8 cellular contexts compared by ENCODE assay signal in the genomic region with DNA sequence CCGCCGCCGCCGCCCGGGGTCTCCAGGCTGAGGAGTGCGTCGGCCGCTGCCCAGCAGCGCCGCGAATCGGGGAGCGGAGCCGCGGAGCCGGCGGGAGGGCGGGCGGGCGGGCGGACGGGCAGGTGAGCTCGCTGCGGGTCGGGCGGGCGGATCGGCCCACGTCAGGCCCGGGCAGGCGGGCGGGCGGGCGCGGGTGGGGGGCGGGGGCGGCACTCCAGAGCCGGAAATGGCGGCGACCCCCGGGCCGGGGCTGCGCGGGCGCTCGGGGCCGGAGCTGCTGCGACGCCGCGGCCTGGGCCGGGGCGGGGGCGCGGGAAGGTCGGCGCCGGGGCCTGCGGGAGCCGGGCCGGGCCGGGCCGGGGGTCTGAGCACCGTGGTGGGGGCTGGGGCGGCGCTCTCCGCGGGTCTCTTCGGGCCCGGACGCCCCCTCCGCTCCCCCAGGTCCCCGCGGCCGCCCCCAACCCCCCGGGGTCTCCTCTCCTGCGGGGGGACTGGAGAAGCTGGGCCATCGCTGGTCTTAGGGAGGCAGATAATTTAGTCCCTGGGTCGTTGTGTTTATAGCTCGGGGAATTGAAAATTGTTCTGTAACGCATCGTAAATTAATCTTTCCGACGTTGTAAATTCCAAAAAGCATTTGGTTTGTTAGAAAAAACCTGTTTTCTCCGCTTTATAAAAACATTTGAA. TPM values are rescaled to one million over a fixed set of nuclear protein-coding genes. Genes with fewer than 3 reads are reported as not detected.
DNase-seq lines count a peak whose midpoint lies in the region; ATAC-seq and TF ChIP-seq lines count a peak whose summit lies in the region.

No MANE protein-coding gene starts in this region.

- peak overlapping the region; percentile 91 for H3K27ac ChIP-seq in Panc1 (ENCODE audit: low read length)

- TF ChIP-seq CTCF in BJ (IDR thresholded peaks at IDR 0.05; ENCODE audit: insufficient read depth, low read depth, low read length) (no peak), Panc1 (IDR thresholded peaks at IDR 0.05) (no peak), fibroblast of mammary gland (conservative IDR thresholded peaks at IDR 0.05; ENCODE audit: control insufficient read depth, insufficient read depth, low read depth, low read length) (no peak)

- peak overlapping the region; percentile 94 for H3K9ac ChIP-seq in skeletal muscle satellite cell (ENCODE audit: low read depth, low read length)

- DNase-seq in BJ (ENCODE audit: low read depth), result no peak
- DNase-seq in Panc1 (ENCODE audit: low read depth, low spot score), result no peak
- DNase-seq in fibroblast of mammary gland (ENCODE audit: low read depth), result no peak
- no peak for DNase-seq in hypothalamus (lab: John Stamatoyannopoulos, UW)
- DNase-seq in RPMI8226, result no peak
- DNase-seq in NCI-H345 (lab: John Stamatoyannopoulos, UW), result no peak

- peak overlapping the region; percentile 90 for H3K4me2 ChIP-seq in skeletal muscle satellite cell (ENCODE audit: low read length)

- H3K9me3 ChIP-seq in Panc1 (ENCODE audit: control insufficient read depth, insufficient read depth, low read depth, low read length) (no peaks in the 10 kb centered on the region), skeletal muscle satellite cell (replicated peaks; ENCODE audit: low read length) (no peaks in the 10 kb centered on the region)

- H3K4me3 ChIP-seq in BJ (ENCODE audit: low read depth, low read length), result peak overlapping the region; percentile 60
- peak overlapping the region; percentile 72 to 76 for H3K4me3 ChIP-seq in Panc1 (ENCODE audit: low read depth in 2 of 2, low read length in 2 of 2)
- H3K4me3 ChIP-seq in fibroblast of mammary gland (ENCODE audit: control insufficient read depth, low read depth, low read length), result peak overlapping the region; percentile 53
- H3K4me3 ChIP-seq in skeletal muscle satellite cell (ENCODE audit: low read length), result peak overlapping the region; percentile 78

- H3K27me3 ChIP-seq in BJ (ENCODE audit: control insufficient read depth, insufficient read depth, low read length), result no peaks in the 10 kb centered on the region
- H3K27me3 ChIP-seq in Panc1 (ENCODE audit: control insufficient read depth, insufficient read depth, low read length), result no peaks in the 10 kb centered on the region
- H3K27me3 ChIP-seq in skeletal muscle satellite cell (ENCODE audit: control insufficient read depth, insufficient read depth, low read length), result no peaks in the 10 kb centered on the region

- in situ Hi-C loops in Panc1 (cut with HindIII; ENCODE audit: low pct_unique_long_range_greater_than_20kb, low sequenced_read_pairs), result no loop called here

- H3K4me1 ChIP-seq in Panc1 (ENCODE audit: control insufficient read depth, insufficient read depth, low read length) (peaks cover 19% of the 10 kb centered on the region), skeletal muscle satellite cell (ENCODE audit: control insufficient read depth, insufficient read depth, low read length) (peaks cover 11% of the 10 kb centered on the region)

- CTCF ChIA-PET in BJ (lab: Yijun Ruan, JAX), result interaction anchor here (1.1 to 2.1 kb wide), 5 partner anchors 11 to 79 kb away, joined by 3 to 7 read pairs (median 4); a partner anchor contains a TSS
- CTCF ChIA-PET in Panc1 (lab: Charles Lee), result interaction anchor here (0.6 kb wide), 1 partner anchor 274 kb away, joined by 3 read pairs; no protein-coding TSS in a partner anchor

- POLR2A ChIA-PET in BJ (lab: Charles Lee), result no interaction called here
- POLR2A ChIA-PET in Panc1 (lab: Charles Lee), result interaction anchor here (0.5 to 0.7 kb wide), 4 partner anchors 15 to 160 kb away, joined by 3 to 10 read pairs (median 5); no protein-coding TSS in a partner anchor

- H3K36me3 ChIP-seq in BJ (ENCODE audit: control insufficient read depth, insufficient read depth, low read length) (peaks cover 12% of the 10 kb centered on the region), Panc1 (ENCODE audit: control insufficient read depth, insufficient read depth, low read length) (peaks cover 5% of the 10 kb centered on the region), skeletal muscle satellite cell (ENCODE audit: insufficient read depth, low read length) (peaks cover 33% of the 10 kb centered on the region)

- BruUV-seq in Panc1 (replicated peaks; lab: Mats Ljungman, UMichigan), result no TSS peak

- ATAC-seq in GM21447 (IDR thresholded peaks at IDR 0.05; ENCODE audit: unreplicated experiment) (peak; percentile 10), Panc1 (no peak; the same call in 1 of the 2 replicates)

- intact Hi-C loops in Panc1 (cut with micrococcal nuclease; ENCODE audit: unreplicated experiment), result no loop called here

RNA-seq across cellular contexts. Expression of a gene that starts 0.4 kb away (rescaled TPM):
- polyA plus RNA-seq in BJ (2011; rRNA removed), result 33.7 and 45.6 TPM in 2 replicates
- 43.7 and 55.2 TPM in 2 replicates for polyA minus RNA-seq in BJ (2011; rRNA and poly(A)+ RNA removed)
- total RNA-seq in Panc1 (2021; ENCODE audit: unreplicated experiment), result 59.5 TPM
- polyA plus RNA-seq in Panc1 (2012; ENCODE audit: insufficient read length), result 53.2 TPM
- total RNA-seq in skeletal muscle satellite cell (2012; rRNA removed), result 47.7 and 48.9 TPM in 2 replicates

RNA-seq across cellular contexts. Expression of a gene that starts 30.3 kb away (rescaled TPM):
- polyA plus RNA-seq in BJ (2011; rRNA removed), result 243 and 288 TPM in 2 replicates
- 72.3 and 109 TPM in 2 replicates for polyA minus RNA-seq in BJ (2011; rRNA and poly(A)+ RNA removed)
- 113 TPM for total RNA-seq in Panc1 (2021; ENCODE audit: unreplicated experiment)
- polyA plus RNA-seq in Panc1 (2012; ENCODE audit: insufficient read length), result 128 TPM
- total RNA-seq in skeletal muscle satellite cell (2012; rRNA removed), result 126 and 129 TPM in 2 replicates

RNA-seq across cellular contexts. Expression of a gene that starts 34.0 kb away (rescaled TPM):
- polyA plus RNA-seq in BJ (2011; rRNA removed), result not detected in 2 replicates
- not detected in 2 replicates for polyA minus RNA-seq in BJ (2011; rRNA and poly(A)+ RNA removed)
- not detected for total RNA-seq in Panc1 (2021; ENCODE audit: unreplicated experiment)
- 2.2 TPM for polyA plus RNA-seq in Panc1 (2012; ENCODE audit: insufficient read length)
- total RNA-seq in skeletal muscle satellite cell (2012; rRNA removed), result not detected in 2 replicates
